8 cellular contexts compared by ENCODE assay signal in the genomic region with DNA sequence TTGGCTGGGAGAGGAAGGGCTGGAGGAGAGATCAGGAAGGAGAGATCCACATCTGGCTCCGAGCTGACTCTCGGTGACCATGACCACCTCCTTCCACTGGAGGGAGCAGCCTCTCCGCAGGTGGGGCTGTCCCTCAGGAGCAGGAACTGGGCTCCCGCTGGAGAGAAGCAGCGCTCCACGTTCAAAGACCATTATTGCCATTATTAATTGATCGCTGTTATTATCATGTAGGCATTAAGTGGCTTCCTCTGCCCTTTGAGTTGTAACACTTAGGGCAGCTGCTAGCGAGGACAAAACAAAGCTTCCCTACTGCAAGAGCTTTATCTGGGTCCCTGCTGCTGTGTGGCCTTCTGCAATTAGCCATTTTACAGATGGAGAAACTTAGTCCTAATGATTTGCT.
A peak's percentile ranks its signal among the peaks of the same experiment; 100 is the strongest.
DNase-seq lines count a peak whose midpoint lies in the region; ATAC-seq, FAIRE-seq and TF ChIP-seq lines count a peak whose summit lies in the region.

No MANE protein-coding gene starts in this region.

- H3K27ac Mint-ChIP-seq in nephron = peak overlapping the region; percentile 70 to 90 (median 71)

- CTCF ChIA-PET in A549 (lab: Yijun Ruan, JAX) = interaction anchor here (0.5 to 5.8 kb wide), 50 partner anchors 8 to 479 kb away, joined by 3 to 78 read pairs (median 4); no protein-coding TSS in a partner anchor
- CTCF ChIA-PET in GM10248 (lab: Yijun Ruan, JAX) = interaction anchor here (0.8 to 2.9 kb wide), 9 partner anchors 8 to 383 kb away, joined by 3 to 11 read pairs (median 3); no protein-coding TSS in a partner anchor

- no peak for TF ChIP-seq POLR2A in A549 (IDR thresholded peaks at IDR 0.05; ENCODE audit: low read length)

- no peak for TF ChIP-seq EP300 in A549 (IDR thresholded peaks at IDR 0.05)

- POLR2A ChIA-PET in A549 (lab: Yijun Ruan, JAX) = no interaction called here
- POLR2A ChIA-PET in GM10248 (lab: Yijun Ruan, JAX) = no interaction called here

- H3K27ac ChIP-seq in A549 = peak overlapping the region in 1 of 2 experiments; percentile 52; a peak in 2 of 6 replicates

- no peak overlapping the region for H3K4me3 Mint-ChIP-seq in nephron

- no peak for FAIRE-seq in A549 (lab: Jason Lieb, UNC)

- H3K4me3 ChIP-seq in A549 = no peak overlapping the region

- TF ChIP-seq RAD21 in A549 (conservative IDR thresholded peaks at IDR 0.05 in 1 of 2, IDR thresholded peaks at IDR 0.05 in 1 of 2) = peak; percentile 84 to 88

- 0 out of 3 replicates have a peak, but pooled peaks cover 4% of the 10 kb centered on the region for H3K4me1 ChIP-seq in A549

- H3K27me3 Mint-ChIP-seq in nephron (ENCODE audit: low read depth) = peaks cover 16% of the 10 kb centered on the region

- peak; percentile 44 to 59 for DNase-seq in A549 (ENCODE audit: low read depth in 1 of 2, low spot score in 1 of 2)
- peak; percentile 53 for DNase-seq in GM10248 (ENCODE audit: extremely low spot score)
- peak; percentile 45 for DNase-seq in HuH-7.5 (ENCODE audit: low spot score)
- DNase-seq in RKO (ENCODE audit: low spot score) = peak; percentile 52
- no peak for DNase-seq in activated gamma-delta T cell treated with Interleukin-2 at 50 U/mL for 16 hours

- ATAC-seq in A549 = peak; percentile 98
- peak; percentile 86 for ATAC-seq in esophagus mucosa
- ATAC-seq in HG02938 (IDR thresholded peaks at IDR 0.05; ENCODE audit: unreplicated experiment) = no peak

- no peaks in the 10 kb centered on the region for H3K9me3 Mint-ChIP-seq in nephron

- WGBS in A549 (ENCODE audit: missing lambda C conversion rate) = 8% methylated on average over 8 of the region's 8 CpGs

- H3K36me3 Mint-ChIP-seq in nephron (ENCODE audit: low read depth) = no peaks in the 10 kb centered on the region

- TF ChIP-seq CTCF in A549 (IDR thresholded peaks at IDR 0.05) (peak; percentile 72), GM10248 (IDR thresholded peaks at IDR 0.05; ENCODE audit: control extremely low read depth, extremely low read depth, low read depth, missing control alignments) (peak; percentile 51), nephron (IDR thresholded peaks at IDR 0.05; ENCODE audit: unreplicated experiment in 3 of 3) (peak; percentile 90 to 94 (median 91))

- no peaks in the 10 kb centered on the region for H3K9me3 ChIP-seq in A549

- H3K4me2 ChIP-seq in A549 = peak overlapping the region; percentile 42; the same call in 1 of the 3 replicates

- H3K4me1 Mint-ChIP-seq in nephron = peaks cover 52% of the 10 kb centered on the region

TF ChIP-seq in A549, 52 proteins besides CTCF, POLR2A, EP300 and RAD21:
- TF ChIP-seq SMC3 (IDR thresholded peaks at IDR 0.05) = peak; percentile 81
- TF ChIP-seq RNF2 (IDR thresholded peaks at IDR 0.05; ENCODE audit: borderline replicate concordance, low read depth) = no peak
